13 cellular contexts compared by ENCODE assay signal in genomic region chr20:3925899-3926638, GRCh38. TPM values are rescaled to one million over a fixed set of nuclear protein-coding genes. Genes with fewer than 3 reads are reported as not detected.
A peak's percentile ranks its signal among the peaks of the same experiment; 100 is the strongest.
DNase-seq lines count a peak whose midpoint lies in the region; ATAC-seq and TF ChIP-seq lines count a peak whose summit lies in the region.
"Had no signal": no experiment of that assay in that cellular context is flagged by ENCODE, and none has a peak within 500 bp of the region (broad histone marks: within the 10 kb centered on the region; RNA-seq: fewer than 3 reads in every experiment).

No MANE protein-coding gene starts in this region.

- ATAC-seq in activated CD8-positive, alpha-beta memory T cell treated with anti-CD3 and anti-CD28 coated beads, Interleukin-2, amount 10 ng/mL, durations not matched to agents 7 days and 5 days: no peak
- no peak for ATAC-seq in central memory CD8-positive, alpha-beta T cell (replicated peaks; ENCODE audit: extremely low read depth, poor library complexity, severe bottlenecking)
- no peak for ATAC-seq in HG03039 (IDR thresholded peaks at IDR 0.05; ENCODE audit: unreplicated experiment)
- ATAC-seq: gastroesophageal sphincter had no signal

- no peaks in the 10 kb centered on the region for H3K9me3 Mint-ChIP-seq in activated CD8-positive, alpha-beta memory T cell treated with anti-CD3 and anti-CD28 coated beads, Interleukin-2, amount 10 ng/mL, durations not matched to agents 7 days and 5 days (ENCODE audit: low read depth)
- H3K9me3 Mint-ChIP-seq in central memory CD8-positive, alpha-beta T cell: no peaks in the 10 kb centered on the region

- no peak overlapping the region for H3K4me3 Mint-ChIP-seq in activated CD8-positive, alpha-beta memory T cell treated with anti-CD3 and anti-CD28 coated beads, Interleukin-2, amount 10 ng/mL, durations not matched to agents 7 days and 5 days
- no peak overlapping the region for H3K4me3 Mint-ChIP-seq in central memory CD8-positive, alpha-beta T cell

- TF ChIP-seq CTCF in NB4 (IDR thresholded peaks at IDR 0.05; ENCODE audit: low read depth, low read length): no peak

- peaks cover 45% of the 10 kb centered on the region for H3K4me1 Mint-ChIP-seq in activated CD8-positive, alpha-beta memory T cell treated with anti-CD3 and anti-CD28 coated beads, Interleukin-2, amount 10 ng/mL, durations not matched to agents 7 days and 5 days
- H3K4me1 Mint-ChIP-seq in central memory CD8-positive, alpha-beta T cell: peaks cover 70% of the 10 kb centered on the region

- CTCF ChIA-PET in activated CD8-positive, alpha-beta memory T cell treated with anti-CD3 and anti-CD28 coated beads, Interleukin-2, amount 10 ng/mL, durations not matched to agents 7 days and 5 days (lab: Charles Lee): interaction anchor here (1.1 kb wide), 1 partner anchor 159 kb away, joined by 3 read pairs; no protein-coding TSS in a partner anchor

- no peaks in the 10 kb centered on the region for H3K27me3 Mint-ChIP-seq in activated CD8-positive, alpha-beta memory T cell treated with anti-CD3 and anti-CD28 coated beads, Interleukin-2, amount 10 ng/mL, durations not matched to agents 7 days and 5 days
- H3K27me3 Mint-ChIP-seq in central memory CD8-positive, alpha-beta T cell: no peaks in the 10 kb centered on the region

- no peak for TF ChIP-seq POLR2A in NB4 (IDR thresholded peaks at IDR 0.05; ENCODE audit: extremely low read depth, insufficient read length)

- H3K4me3 ChIP-seq in NB4 (ENCODE audit: low read depth, low read length): no peak overlapping the region
- H3K4me3 ChIP-seq: coronary artery, gastroesophageal sphincter, PC-9, testis had no signal

- peaks cover 38% of the 10 kb centered on the region for H3K36me3 Mint-ChIP-seq in activated CD8-positive, alpha-beta memory T cell treated with anti-CD3 and anti-CD28 coated beads, Interleukin-2, amount 10 ng/mL, durations not matched to agents 7 days and 5 days
- H3K36me3 Mint-ChIP-seq in central memory CD8-positive, alpha-beta T cell (ENCODE audit: insufficient read depth): peaks cover 40% of the 10 kb centered on the region

- peak overlapping the region; percentile 37 for H3K27ac Mint-ChIP-seq in activated CD8-positive, alpha-beta memory T cell treated with anti-CD3 and anti-CD28 coated beads, Interleukin-2, amount 10 ng/mL, durations not matched to agents 7 days and 5 days
- H3K27ac Mint-ChIP-seq in central memory CD8-positive, alpha-beta T cell (ENCODE audit: low read depth): peak overlapping the region; percentile 83

- no peak for DNase-seq in activated CD8-positive, alpha-beta memory T cell treated with anti-CD3 and anti-CD28 coated beads, Interleukin-2, amount 10 ng/mL, durations not matched to agents 7 days and 5 days
- no peak for DNase-seq in activated CD8-positive, alpha-beta memory T cell treated with anti-CD3 and anti-CD28 coated beads, Interleukin-2, amount 50 U/mL, for 48 hours
- DNase-seq in NB4 (ENCODE audit: low read depth): peak; percentile 59
- DNase-seq in central memory CD8-positive, alpha-beta T cell (ENCODE audit: low spot score in 2 of 2): no peak
- peak; percentile 12 for DNase-seq in retina
- no peak for DNase-seq in NCI-H187 (lab: John Stamatoyannopoulos, UW)
- no peak for DNase-seq in ureter (ENCODE audit: low spot score)
- DNase-seq: NCI-H1930, PC-9, testis had no signal

RNA-seq across cellular contexts. Expression of gene PANK2, which starts 36.9 kb away (rescaled TPM):
- 10 to 100 TPM; 77.3 to 82.3 TPM for total RNA-seq in activated CD8-positive, alpha-beta memory T cell treated with anti-CD3 and anti-CD28 coated beads, Interleukin-2, amount 10 ng/mL, durations not matched to agents 7 days and 5 days
- total RNA-seq in ureter: 40.1 TPM

Comparison
In these comparisons a context has a peak if more than half of its experiments do, and no peak if none do; other contexts are left out.
1. DNase-seq: peak in NB4 (single experiment) and retina (single experiment); none in activated CD8-positive, alpha-beta memory T cell treated with anti-CD3 and anti-CD28 coated beads, Interleukin-2, amount 10 ng/mL, durations not matched to agents 7 days and 5 days (single experiment), activated CD8-positive, alpha-beta memory T cell treated with anti-CD3 and anti-CD28 coated beads, Interleukin-2, amount 50 U/mL, for 48 hours (single experiment), central memory CD8-positive, alpha-beta T cell (0 of 2), NCI-H187 (0 of 2) and ureter (single experiment).